ENCODE assay signal across 10 cellular contexts in genomic region chr19:46466536-46467199, GRCh38. TPM values are rescaled to one million over a fixed set of nuclear protein-coding genes. Genes with fewer than 3 reads are reported as not detected.
DNase-seq lines count a peak whose midpoint lies in the region; ATAC-seq, FAIRE-seq and TF ChIP-seq lines count a peak whose summit lies in the region.
"Had no signal": no experiment of that assay in that cellular context is flagged by ENCODE, and none has a peak within 500 bp of the region (broad histone marks: within the 10 kb centered on the region; RNA-seq: fewer than 3 reads in every experiment).

No MANE protein-coding gene starts in this region.

- intact Hi-C loops in sigmoid colon (cut with DNase I) (no loop called here), testis (cut with DNase I; ENCODE audit: low total_unique reads) (no loop called here), right lobe of liver (cut with DNase I) (no loop called here)

- ATAC-seq in HG03460 (IDR thresholded peaks at IDR 0.05; ENCODE audit: unreplicated experiment), result no peak
- ATAC-seq in right lobe of liver, result no peak

- no peak for TF ChIP-seq POLR2A in GM12891 (IDR thresholded peaks at IDR 0.05; ENCODE audit: low read depth, low read length)
- no peak for TF ChIP-seq POLR2A in sigmoid colon (IDR thresholded peaks at IDR 0.05)
- no peak for TF ChIP-seq POLR2A in testis (IDR thresholded peaks at IDR 0.05)
- TF ChIP-seq POLR2A in right lobe of liver (IDR thresholded peaks at IDR 0.05), result no peak

- H3K4me1 ChIP-seq in KMS-11 (ENCODE audit: low read depth, poor library complexity, severe bottlenecking), result peaks cover 26% of the 10 kb centered on the region
- H3K4me1 ChIP-seq in sigmoid colon, result peaks cover 0 to 10% (median 10%) of the 10 kb centered on the region in 4 donors
- peaks cover 4% of the 10 kb centered on the region for H3K4me1 ChIP-seq in testis
- H3K4me1 ChIP-seq in right lobe of liver, result peaks cover 0 to 5% (median 0%) of the 10 kb centered on the region in 4 donors

- H3K27ac ChIP-seq in KMS-11 (no peak overlapping the region), sigmoid colon (peak overlapping the region in 2 of 4 donors; percentile 35 to 39), substantia nigra (ENCODE audit: low read depth, low read length, poor library complexity, severe bottlenecking) (no peak overlapping the region), testis (peak overlapping the region in 1 of 2 donors; percentile 32), right lobe of liver (no peak overlapping the region)

- no peak for DNase-seq in GM12891 (ENCODE audit: insufficient read length, low spot score)
- peak; percentile 93 for DNase-seq in epithelial cell of esophagus (ENCODE audit: low read depth)
- peak; percentile 76 for DNase-seq in sigmoid colon
- DNase-seq in substantia nigra (lab: John Stamatoyannopoulos, UW), result no peak
- DNase-seq in testis, result no peak
- no peak for DNase-seq in right lobe of liver
- DNase-seq: glutamatergic neuron, retina had no signal

- H3K79me2 ChIP-seq in KMS-11 (ENCODE audit: insufficient read depth, low read depth), result no peaks in the 10 kb centered on the region

- no peaks in the 10 kb centered on the region for H3K36me3 ChIP-seq in KMS-11 (ENCODE audit: insufficient read depth)
- no peaks in the 10 kb centered on the region for H3K36me3 ChIP-seq in sigmoid colon
- no peaks in the 10 kb centered on the region for H3K36me3 ChIP-seq in testis (ENCODE audit: low read depth, missing control alignments)
- H3K36me3 ChIP-seq in right lobe of liver, result no peaks in the 10 kb centered on the region

- no peaks in the 10 kb centered on the region for H3K9me3 ChIP-seq in sigmoid colon
- no peaks in the 10 kb centered on the region for H3K9me3 ChIP-seq in testis
- no peaks in the 10 kb centered on the region for H3K9me3 ChIP-seq in right lobe of liver

- H4K20me1 ChIP-seq in KMS-11 (ENCODE audit: insufficient read depth), result no peaks in the 10 kb centered on the region

- no peak overlapping the region for H2AFZ ChIP-seq in KMS-11 (ENCODE audit: low read depth)

- TF ChIP-seq EP300 in sigmoid colon (IDR thresholded peaks at IDR 0.05), result no peak

- H3K27me3 ChIP-seq in KMS-11 (ENCODE audit: insufficient read depth, low read depth), result peaks cover 58% of the 10 kb centered on the region
- H3K27me3 ChIP-seq in sigmoid colon, result no peaks in the 10 kb centered on the region
- H3K27me3 ChIP-seq in testis, result no peaks in the 10 kb centered on the region
- H3K27me3 ChIP-seq in right lobe of liver, result no peaks in the 10 kb centered on the region

- WGBS in sigmoid colon, 2 donors, result 67 to 69% methylated on average over 15 of the region's 15 CpGs
- WGBS in testis, 2 donors, result 59 to 64% methylated on average over 15 of the region's 15 CpGs
- 55% methylated on average over 15 of the region's 15 CpGs for WGBS in right lobe of liver (ENCODE audit: insufficient coverage, low coverage, low lambda C conversion rate, missing lambda C conversion rate)

- H3K4me3 ChIP-seq in KMS-11 (IDR thresholded peaks at IDR 0.05; ENCODE audit: insufficient read depth, low read depth, low read length), result no peak overlapping the region
- H3K4me3 ChIP-seq in epithelial cell of esophagus (ENCODE audit: low read length), result no peak overlapping the region
- H3K4me3 ChIP-seq in sigmoid colon, result no peak overlapping the region
- no peak overlapping the region for H3K4me3 ChIP-seq in testis
- H3K4me3 ChIP-seq in right lobe of liver, result no peak overlapping the region

- H3K4me2 ChIP-seq in KMS-11, result peak overlapping the region; percentile 81

- peak; percentile 90 for FAIRE-seq in GM12891 (lab: Jason Lieb, UNC)

- no peak overlapping the region for H3K9ac ChIP-seq in KMS-11

- TF ChIP-seq CTCF in KMS-11 (conservative IDR thresholded peaks at IDR 0.05; ENCODE audit: low read depth, low read length) (no peak), epithelial cell of esophagus (IDR thresholded peaks at IDR 0.05; ENCODE audit: insufficient read depth, low read depth, low read length, missing control alignments) (no peak), sigmoid colon (IDR thresholded peaks at IDR 0.05) (no peak), testis (IDR thresholded peaks at IDR 0.05) (no peak), right lobe of liver (IDR thresholded peaks at IDR 0.05) (no peak)

TF ChIP-seq in GM12891, 5 proteins besides CTCF, POLR2A, EP300 and RAD21:
- TF ChIP-seq TAF1 (IDR thresholded peaks at IDR 0.05; ENCODE audit: low read depth, low read length) (no peak), PAX5 (IDR thresholded peaks at IDR 0.05; ENCODE audit: insufficient read depth, low read length, severe bottlenecking) (no peak), POU2F2 (IDR thresholded peaks at IDR 0.05; ENCODE audit: low read depth, low read length) (no peak), POLR2AphosphoS5 (IDR thresholded peaks at IDR 0.05; ENCODE audit: low read depth, low read length) (no peak), SPI1 (IDR thresholded peaks at IDR 0.05; ENCODE audit: low read depth, low read length) (no peak)

RNA-seq across cellular contexts. Expression of gene PNMA8A, which starts 4.7 kb away (rescaled TPM):
- 0.05 TPM for polyA plus RNA-seq in GM12891 (2012; ENCODE audit: low read depth, missing spikeins)
- 1 to 10 TPM; 1.5 to 8.4 (median 5.5) TPM for total RNA-seq in sigmoid colon
- polyA plus RNA-seq in sigmoid colon, result 1 to 10 TPM in 1 of 3 donors, not detected in 2; 2.3 TPM
- total RNA-seq in testis, result 10 to 100 TPM; 34.9 to 44.3 TPM
- 48.1 TPM for polyA plus RNA-seq in testis (ENCODE audit: insufficient read depth, low read depth, low replicate concordance)
- under 1 TPM in 4 of 6 experiments, not detected in 2; 0.06 to 0.26 (median 0.23) TPM for total RNA-seq in right lobe of liver

RNA-seq across cellular contexts. Expression of gene PNMA8B, which starts 29.0 kb away (rescaled TPM):
- polyA plus RNA-seq in GM12891 (2012; ENCODE audit: low read depth, missing spikeins), result not detected
- total RNA-seq in sigmoid colon (1 to 10 TPM; 1.3 to 1.9 (median 1.6) TPM), testis (1 to 10 TPM; 3.1 TPM), right lobe of liver (under 1 TPM; 0.20 to 0.55 (median 0.33) TPM)
- polyA plus RNA-seq in sigmoid colon (under 1 TPM in 2 of 3 donors, not detected in 1; 0.60 to 0.95 TPM), testis (ENCODE audit: insufficient read depth, low read depth, low replicate concordance) (1.6 TPM)

RNA-seq across cellular contexts. Expression of gene PNMA8C, which starts 37.9 kb away (rescaled TPM):
- polyA plus RNA-seq in GM12891 (2012; ENCODE audit: low read depth, missing spikeins), result not detected
- under 1 TPM in 3 of 4 donors, not detected in 1; 0.27 to 0.36 (median 0.28) TPM for total RNA-seq in sigmoid colon
- under 1 TPM in 2 of 3 donors, not detected in 1; 0.23 to 0.25 TPM for polyA plus RNA-seq in sigmoid colon
- total RNA-seq in testis, result 1 to 10 TPM; 1.4 to 1.9 TPM
- 1.2 TPM for polyA plus RNA-seq in testis (ENCODE audit: insufficient read depth, low read depth, low replicate concordance)
- total RNA-seq in right lobe of liver, result not detected

RNA-seq across cellular contexts. Expression of gene CCDC8, which starts 53.3 kb away (rescaled TPM):
- polyA plus RNA-seq in GM12891 (2012; ENCODE audit: low read depth, missing spikeins), result not detected
- total RNA-seq in sigmoid colon (1 to 10 TPM; 3.5 to 6.1 (median 5.2) TPM), testis (10 to 100 TPM; 23.3 to 33.8 TPM), right lobe of liver (under 1 TPM in 5 of 6 experiments, not detected in 1; 0.26 to 0.55 (median 0.44) TPM)
- polyA plus RNA-seq in sigmoid colon (1 to 10 TPM in 2 of 3 donors, under 1 TPM in 1; 0.69 to 2.4 (median 1.9) TPM), testis (ENCODE audit: insufficient read depth, low read depth, low replicate concordance) (20.1 TPM)

Comparison
In these comparisons a context has a peak if more than half of its experiments do, and no peak if none do; other contexts are left out.
1. DNase-seq: peak in epithelial cell of esophagus (single experiment) and sigmoid colon (single experiment); none in GM12891 (single experiment), substantia nigra (0 of 49), testis (single experiment) and right lobe of liver (0 of 3).